ENCODE assay signal across 13 cellular contexts in the genomic region with DNA sequence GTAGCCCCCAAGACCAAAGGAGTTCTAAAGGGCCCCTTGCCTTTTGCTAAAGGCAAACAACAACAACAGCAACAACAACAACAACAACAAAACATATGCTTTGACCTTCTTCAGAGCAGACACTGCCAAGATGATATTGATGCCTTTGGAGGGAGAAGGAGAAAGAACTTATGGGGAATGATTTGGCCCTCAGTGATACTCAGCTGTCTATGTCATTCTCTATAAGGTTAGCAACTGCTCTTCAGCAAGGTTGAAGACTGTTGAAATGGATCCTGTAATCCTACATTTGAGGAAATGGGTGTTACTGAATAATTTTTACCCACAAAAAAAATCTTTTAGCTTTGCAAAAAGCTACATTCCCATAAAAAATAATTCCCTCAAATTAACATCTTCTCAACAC.
DNase-seq lines count a peak whose midpoint lies in the region; ATAC-seq, FAIRE-seq and TF ChIP-seq lines count a peak whose summit lies in the region.
"Had no signal": no experiment of that assay in that cellular context is flagged by ENCODE, and none has a peak within 500 bp of the region (broad histone marks: within the 10 kb centered on the region; RNA-seq: fewer than 3 reads in every experiment).

No MANE protein-coding gene starts in this region.

- H3K79me2 ChIP-seq in hepatocyte: no peaks in the 10 kb centered on the region

- H4K20me1 ChIP-seq in hepatocyte (ENCODE audit: insufficient read depth, poor library complexity, severe bottlenecking): no peaks in the 10 kb centered on the region

- no peaks in the 10 kb centered on the region for H3K9me3 Mint-ChIP-seq in activated B cell treated with CpG ODN at 0.5 μM for 24 hours
- H3K9me3 Mint-ChIP-seq in stimulated activated memory B cell treated with anti-CD40 and anti-IgM and Interleukin-4, amounts not matched to agents 10 μg/mL and 1 μg/mL and 100 μg/mL, for 72 hours: no peaks in the 10 kb centered on the region
- H3K9me3 Mint-ChIP-seq: effector memory CD8-positive, alpha-beta T cell had no signal

- H3K27ac Mint-ChIP-seq in activated B cell treated with CpG ODN at 0.5 μM for 24 hours: peak overlapping the region; percentile 62
- peak overlapping the region; percentile 71 for H3K27ac Mint-ChIP-seq in stimulated activated memory B cell treated with anti-CD40 and anti-IgM and Interleukin-4, amounts not matched to agents 10 μg/mL and 1 μg/mL and 100 μg/mL, for 72 hours
- H3K27ac Mint-ChIP-seq: activated CD8-positive, alpha-beta T cell treated with anti-CD3 and anti-CD28 coated beads, Interleukin-2, amount 10 ng/mL, durations not matched to agents 7 days and 5 days; effector memory CD8-positive, alpha-beta T cell had no signal

- H3K4me3 ChIP-seq in hepatocyte: no peak overlapping the region

- H3K4me3 Mint-ChIP-seq in activated B cell treated with CpG ODN at 0.5 μM for 24 hours: no peak overlapping the region
- H3K4me3 Mint-ChIP-seq in stimulated activated memory B cell treated with anti-CD40 and anti-IgM and Interleukin-4, amounts not matched to agents 10 μg/mL and 1 μg/mL and 100 μg/mL, for 72 hours: no peak overlapping the region
- H3K4me3 Mint-ChIP-seq: activated CD8-positive, alpha-beta T cell treated with anti-CD3 and anti-CD28 coated beads, Interleukin-2, amount 10 ng/mL, durations not matched to agents 7 days and 5 days; effector memory CD8-positive, alpha-beta T cell had no signal

- H3K27me3 ChIP-seq in hepatocyte: no peaks in the 10 kb centered on the region
- H3K27me3 ChIP-seq: brain microvascular endothelial cell had no signal

- no peaks in the 10 kb centered on the region for H3K36me3 Mint-ChIP-seq in activated B cell treated with CpG ODN at 0.5 μM for 24 hours (ENCODE audit: low read depth)
- no peaks in the 10 kb centered on the region for H3K36me3 Mint-ChIP-seq in stimulated activated memory B cell treated with anti-CD40 and anti-IgM and Interleukin-4, amounts not matched to agents 10 μg/mL and 1 μg/mL and 100 μg/mL, for 72 hours

- H3K9me2 ChIP-seq in hepatocyte (replicated peaks; ENCODE audit: insufficient read depth): no peaks in the 10 kb centered on the region

- H2AFZ ChIP-seq in hepatocyte: no peak overlapping the region

- TF ChIP-seq CTCF in activated B cell treated with CpG ODN at 0.5 μM for 24 hours (IDR thresholded peaks at IDR 0.05): no peak
- TF ChIP-seq CTCF in hepatocyte (IDR thresholded peaks at IDR 0.05; ENCODE audit: poor library complexity): no peak

- intact Hi-C loops in activated B cell treated with CpG ODN at 0.5 μM for 24 hours (cut with micrococcal nuclease): loop anchor here (2.0 kb wide), 1 partner anchor 14 kb away; no protein-coding TSS in a partner anchor

- POLR2A ChIA-PET in activated B cell treated with CpG ODN at 0.5 μM for 24 hours (lab: Charles Lee): interaction anchor here (1.0 to 3.0 kb wide), 5 partner anchors 10 to 27 kb away, joined by 3 to 13 read pairs (median 5); no protein-coding TSS in a partner anchor

- no peak for DNase-seq in GM18507 (ENCODE audit: extremely low spot score, insufficient read length, low read depth)
- DNase-seq in activated B cell treated with CpG ODN at 0.5 μM for 24 hours: no peak
- no peak for DNase-seq in hepatocyte (ENCODE audit: low spot score)
- no peak for DNase-seq in D341Med (ENCODE audit: low spot score)
- no peak for DNase-seq in DMS 273 treated with DMSO at 0.1 percent for 48 hours (lab: John Stamatoyannopoulos, UW)
- DNase-seq: activated CD8-positive, alpha-beta T cell treated with anti-CD3 and anti-CD28 coated beads, Interleukin-2, amount 10 ng/mL, durations not matched to agents 7 days and 5 days; brain microvascular endothelial cell; effector memory CD8-positive, alpha-beta T cell; left cardiac atrium; NCI-H2081 treated with DMSO at 0.1 percent for 48 hours had no signal

- peaks cover 33% of the 10 kb centered on the region for H3K4me1 Mint-ChIP-seq in activated B cell treated with CpG ODN at 0.5 μM for 24 hours
- H3K4me1 Mint-ChIP-seq in stimulated activated memory B cell treated with anti-CD40 and anti-IgM and Interleukin-4, amounts not matched to agents 10 μg/mL and 1 μg/mL and 100 μg/mL, for 72 hours: peaks cover 39% of the 10 kb centered on the region

- CTCF ChIA-PET in activated B cell treated with CpG ODN at 0.5 μM for 24 hours (lab: Charles Lee): no interaction called here

- H3K27ac ChIP-seq in hepatocyte: peak overlapping the region; percentile 81
- H3K27ac ChIP-seq: brain microvascular endothelial cell had no signal

- no peaks in the 10 kb centered on the region for H3K9me3 ChIP-seq in hepatocyte (ENCODE audit: low read depth)

- ATAC-seq in activated B cell treated with CpG ODN at 0.5 μM for 24 hours (ENCODE audit: low read depth) (no peak), HG03095 (IDR thresholded peaks at IDR 0.05; ENCODE audit: unreplicated experiment) (no peak), HG02610 (IDR thresholded peaks at IDR 0.05; ENCODE audit: unreplicated experiment) (no peak)
- no peak for ATAC-seq in stimulated activated memory B cell treated with anti-CD40 and anti-IgM and Interleukin-4, amounts not matched to agents 10 μg/mL and 1 μg/mL and 100 μg/mL, for 72 hours
- ATAC-seq: activated CD8-positive, alpha-beta T cell treated with anti-CD3 and anti-CD28 coated beads, Interleukin-2, amount 10 ng/mL, durations not matched to agents 7 days and 5 days had no signal

- H3K4me2 ChIP-seq in hepatocyte: no peak overlapping the region

- H3K36me3 ChIP-seq in hepatocyte (replicated peaks; ENCODE audit: insufficient read depth, low read depth): no peaks in the 10 kb centered on the region
- H3K36me3 ChIP-seq: brain microvascular endothelial cell had no signal

- no peaks in the 10 kb centered on the region for H3K4me1 ChIP-seq in hepatocyte (ENCODE audit: insufficient read depth)

- H3K27me3 Mint-ChIP-seq in activated B cell treated with CpG ODN at 0.5 μM for 24 hours: no peaks in the 10 kb centered on the region
- H3K27me3 Mint-ChIP-seq in stimulated activated memory B cell treated with anti-CD40 and anti-IgM and Interleukin-4, amounts not matched to agents 10 μg/mL and 1 μg/mL and 100 μg/mL, for 72 hours: no peaks in the 10 kb centered on the region
- H3K27me3 Mint-ChIP-seq: effector memory CD8-positive, alpha-beta T cell had no signal

- peak; percentile 86 for FAIRE-seq in GM18507 (lab: Jason Lieb, UNC)
